In genomic region chrX:125293792-125294780, GRCh38 we compare ENCODE assay signal across 12 cellular contexts. TPM values are rescaled to one million over a fixed set of nuclear protein-coding genes. Genes with fewer than 3 reads are reported as not detected.
DNase-seq lines count a peak whose midpoint lies in the region; ATAC-seq, FAIRE-seq and TF ChIP-seq lines count a peak whose summit lies in the region.
"Had no signal": no experiment of that assay in that cellular context is flagged by ENCODE, and none has a peak within 500 bp of the region (broad histone marks: within the 10 kb centered on the region; RNA-seq: fewer than 3 reads in every experiment).

No MANE protein-coding gene starts in this region.

- no peaks in the 10 kb centered on the region for H3K9me2 ChIP-seq in Karpas-422 (replicated peaks; ENCODE audit: insufficient read depth, low read length)

- H3K79me2 ChIP-seq in Karpas-422 (ENCODE audit: low read length): no peaks in the 10 kb centered on the region

- H3K4me3 ChIP-seq in HL-60 (replicated peaks; ENCODE audit: insufficient read depth, low read length) (no peak overlapping the region), esophagus squamous epithelium (no peak overlapping the region), Karpas-422 (ENCODE audit: low read length) (no peak overlapping the region), small intestine (ENCODE audit: low read depth in 1 of 2, low read length in 2 of 2) (no peak overlapping the region)
- H3K4me3 ChIP-seq: adrenal gland, heart left ventricle, SJSA1 had no signal

- H3K27ac ChIP-seq in HL-60 (replicated peaks): peak overlapping the region; percentile 72
- H3K27ac ChIP-seq in esophagus squamous epithelium: no peak overlapping the region
- H3K27ac ChIP-seq in Karpas-422 (ENCODE audit: low read length): no peak overlapping the region
- no peak overlapping the region for H3K27ac ChIP-seq in small intestine (ENCODE audit: low read depth in 1 of 2, low read length in 1 of 2)
- H3K27ac ChIP-seq: adrenal gland, heart left ventricle, SJSA1 had no signal

- no peaks in the 10 kb centered on the region for H3K27me3 Mint-ChIP-seq in central memory CD8-positive, alpha-beta T cell
- H3K27me3 Mint-ChIP-seq: stimulated activated naive B cell treated with anti-CD40 and anti-IgM and Interleukin-4, amounts not matched to agents 10 μg/mL and 1 μg/mL and 100 μg/mL, for 72 hours had no signal

- WGBS in esophagus squamous epithelium, 2 donors: 21 to 33% methylated on average over 1 of the region's 1 CpG
- 19 to 65% (median 25%) methylated on average over 1 of the region's 1 CpG for WGBS in small intestine, 3 donors

- H3K4me3 Mint-ChIP-seq in central memory CD8-positive, alpha-beta T cell: peak overlapping the region; percentile 25
- H3K4me3 Mint-ChIP-seq: stimulated activated naive B cell treated with anti-CD40 and anti-IgM and Interleukin-4, amounts not matched to agents 10 μg/mL and 1 μg/mL and 100 μg/mL, for 72 hours had no signal

- peaks cover 16% of the 10 kb centered on the region for H3K4me1 Mint-ChIP-seq in central memory CD8-positive, alpha-beta T cell

- TF ChIP-seq CTCF in HL-60 (IDR thresholded peaks at IDR 0.05; ENCODE audit: insufficient read depth, low read length) (no peak), esophagus squamous epithelium (IDR thresholded peaks at IDR 0.05) (no peak)

- no peak overlapping the region for H3K4me2 ChIP-seq in Karpas-422 (ENCODE audit: low read depth, low read length, poor library complexity, severe bottlenecking)

- no peaks in the 10 kb centered on the region for H3K9me3 Mint-ChIP-seq in central memory CD8-positive, alpha-beta T cell

- H4K20me1 ChIP-seq in Karpas-422 (ENCODE audit: insufficient read depth, low read depth, low read length): no peaks in the 10 kb centered on the region

- H3K9ac ChIP-seq in Karpas-422 (ENCODE audit: low read length): no peak overlapping the region

- no peak for FAIRE-seq in small intestine (lab: Jason Lieb, UNC)

- H3K4me1 ChIP-seq in esophagus squamous epithelium (no peaks in the 10 kb centered on the region), Karpas-422 (ENCODE audit: low read length) (peaks cover 16% of the 10 kb centered on the region), small intestine (ENCODE audit: control insufficient read depth in 2 of 2, insufficient read depth in 1 of 2, low read depth in 1 of 2, low read length in 1 of 2) (no peaks in the 10 kb centered on the region)
- H3K4me1 ChIP-seq: adrenal gland, SJSA1 had no signal

- DNase-seq in HL-60 (ENCODE audit: low read depth in 1 of 2, low spot score in 1 of 2): peak; percentile 58 to 83
- no peak for DNase-seq in central memory CD8-positive, alpha-beta T cell (ENCODE audit: low spot score in 2 of 2)
- no peak for DNase-seq in G401 (ENCODE audit: low spot score)
- no peak for DNase-seq in esophagus squamous epithelium (lab: John Stamatoyannopoulos, UW)
- no peak for DNase-seq in Karpas-422
- no peak for DNase-seq in small intestine
- DNase-seq: adrenal gland; heart left ventricle; stimulated activated naive B cell treated with anti-CD40 and anti-IgM and Interleukin-4, amounts not matched to agents 10 μg/mL and 1 μg/mL and 100 μg/mL, for 72 hours had no signal

- TF ChIP-seq POLR2A in esophagus squamous epithelium (IDR thresholded peaks at IDR 0.05): no peak

- no peak overlapping the region for H2AFZ ChIP-seq in Karpas-422 (ENCODE audit: low read length)

- H3K36me3 Mint-ChIP-seq in central memory CD8-positive, alpha-beta T cell (ENCODE audit: insufficient read depth): peaks cover 2% of the 10 kb centered on the region
- H3K36me3 Mint-ChIP-seq: stimulated activated naive B cell treated with anti-CD40 and anti-IgM and Interleukin-4, amounts not matched to agents 10 μg/mL and 1 μg/mL and 100 μg/mL, for 72 hours had no signal

- intact Hi-C loops in esophagus squamous epithelium (cut with DNase I): no loop called here

- H3K27me3 ChIP-seq in HL-60 (ENCODE audit: insufficient read depth, poor library complexity, severe bottlenecking): no peaks in the 10 kb centered on the region
- H3K27me3 ChIP-seq in esophagus squamous epithelium: no peaks in the 10 kb centered on the region
- H3K27me3 ChIP-seq in Karpas-422 (ENCODE audit: low read length): no peaks in the 10 kb centered on the region
- H3K27me3 ChIP-seq in small intestine (ENCODE audit: control insufficient read depth in 2 of 2, insufficient read depth in 2 of 2, low read length in 2 of 2): no peaks in the 10 kb centered on the region
- H3K27me3 ChIP-seq: adrenal gland, heart left ventricle, SJSA1 had no signal

- in situ Hi-C loops in G401 (cut with HindIII; ENCODE audit: low sequenced_read_pairs): no loop called here

- H3K27ac Mint-ChIP-seq in central memory CD8-positive, alpha-beta T cell (ENCODE audit: low read depth): peak overlapping the region; percentile 84
- H3K27ac Mint-ChIP-seq: stimulated activated naive B cell treated with anti-CD40 and anti-IgM and Interleukin-4, amounts not matched to agents 10 μg/mL and 1 μg/mL and 100 μg/mL, for 72 hours had no signal

- ATAC-seq in GM18508 (IDR thresholded peaks at IDR 0.05; ENCODE audit: insufficient read depth, unreplicated experiment) (peak; percentile 44), GM21786 (IDR thresholded peaks at IDR 0.05; ENCODE audit: unreplicated experiment) (peak; percentile 46)
- no peak for ATAC-seq in central memory CD8-positive, alpha-beta T cell (replicated peaks; ENCODE audit: extremely low read depth, poor library complexity, severe bottlenecking)

- H3K36me3 ChIP-seq in esophagus squamous epithelium: no peaks in the 10 kb centered on the region
- no peaks in the 10 kb centered on the region for H3K36me3 ChIP-seq in Karpas-422 (ENCODE audit: insufficient read depth, low read length)
- no peaks in the 10 kb centered on the region for H3K36me3 ChIP-seq in small intestine (ENCODE audit: control insufficient read depth in 2 of 2, insufficient read depth in 2 of 2, low read length in 2 of 2)
- H3K36me3 ChIP-seq: adrenal gland, heart left ventricle, SJSA1 had no signal

- H3K9me3 ChIP-seq in esophagus squamous epithelium: no peaks in the 10 kb centered on the region
- H3K9me3 ChIP-seq in Karpas-422 (ENCODE audit: low read length): no peaks in the 10 kb centered on the region
- no peaks in the 10 kb centered on the region for H3K9me3 ChIP-seq in small intestine (ENCODE audit: control insufficient read depth, low read depth)
- H3K9me3 ChIP-seq: adrenal gland, heart left ventricle, SJSA1 had no signal

RNA-seq across cellular contexts. Expression of gene TEX13C, which starts 25.6 kb away (rescaled TPM):
- total RNA-seq in G401 (2014; rRNA removed; shearing (Covaris generic)): 0.31 TPM in 1 of 2 replicates, not detected in the other
- not detected for total RNA-seq in esophagus squamous epithelium
- total RNA-seq in Karpas-422 (2014; rRNA removed; shearing (Covaris generic); ENCODE audit: low replicate concordance): not detected in 2 replicates
- polyA plus RNA-seq in small intestine: not detected
- total RNA-seq: adrenal gland, heart left ventricle, SJSA1 had no signal
- polyA plus RNA-seq: adrenal gland, heart left ventricle had no signal

Comparison
In these comparisons a context has a peak if more than half of its experiments do, and no peak if none do; other contexts are left out.
1. DNase-seq: peak in HL-60 (2 of 2); none in central memory CD8-positive, alpha-beta T cell (0 of 2), G401 (single experiment), esophagus squamous epithelium (single experiment), Karpas-422 (single experiment) and small intestine (single experiment).